Comparison of ENCODE assay signal across 2 cellular contexts in the genomic region with DNA sequence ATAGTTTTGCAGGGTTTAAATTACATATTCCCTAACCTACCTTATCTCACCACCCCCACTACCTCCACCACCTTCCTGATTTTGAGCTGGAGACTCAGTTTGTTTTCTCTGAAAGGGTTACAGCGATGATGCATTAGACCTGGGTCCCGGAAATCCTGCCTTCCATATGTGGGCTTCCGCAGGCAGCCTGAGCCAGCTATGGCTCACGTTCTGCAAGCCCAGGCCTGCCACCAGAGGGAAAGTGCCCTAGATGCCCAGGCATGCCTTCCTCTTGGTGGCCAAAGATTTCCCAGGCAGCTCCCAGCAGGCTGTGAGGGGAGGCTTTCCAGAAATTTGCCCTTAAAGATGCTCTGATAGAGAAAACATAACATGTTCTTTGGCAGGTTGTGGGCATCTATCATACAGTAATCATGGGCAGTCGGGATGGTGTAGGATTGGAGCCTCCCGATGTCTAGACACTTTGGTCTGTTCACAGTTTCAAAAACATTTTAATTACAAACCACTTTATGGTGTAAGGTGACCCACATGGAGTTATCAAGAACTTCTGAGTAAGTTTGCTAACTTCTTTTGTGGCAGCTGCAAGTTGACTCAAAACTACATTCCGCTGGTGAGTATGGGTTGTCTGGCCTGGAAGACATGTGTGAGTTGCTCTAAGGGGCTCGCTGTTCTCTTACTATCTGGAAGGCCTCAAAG.
TF ChIP-seq lines count a peak whose summit lies in the region.

No MANE protein-coding gene starts in this region.

TF ChIP-seq in SK-N-SH, 30 proteins besides CTCF, POLR2A, EP300 and RAD21 (continued from another document):
- TF ChIP-seq, protein P1, sequence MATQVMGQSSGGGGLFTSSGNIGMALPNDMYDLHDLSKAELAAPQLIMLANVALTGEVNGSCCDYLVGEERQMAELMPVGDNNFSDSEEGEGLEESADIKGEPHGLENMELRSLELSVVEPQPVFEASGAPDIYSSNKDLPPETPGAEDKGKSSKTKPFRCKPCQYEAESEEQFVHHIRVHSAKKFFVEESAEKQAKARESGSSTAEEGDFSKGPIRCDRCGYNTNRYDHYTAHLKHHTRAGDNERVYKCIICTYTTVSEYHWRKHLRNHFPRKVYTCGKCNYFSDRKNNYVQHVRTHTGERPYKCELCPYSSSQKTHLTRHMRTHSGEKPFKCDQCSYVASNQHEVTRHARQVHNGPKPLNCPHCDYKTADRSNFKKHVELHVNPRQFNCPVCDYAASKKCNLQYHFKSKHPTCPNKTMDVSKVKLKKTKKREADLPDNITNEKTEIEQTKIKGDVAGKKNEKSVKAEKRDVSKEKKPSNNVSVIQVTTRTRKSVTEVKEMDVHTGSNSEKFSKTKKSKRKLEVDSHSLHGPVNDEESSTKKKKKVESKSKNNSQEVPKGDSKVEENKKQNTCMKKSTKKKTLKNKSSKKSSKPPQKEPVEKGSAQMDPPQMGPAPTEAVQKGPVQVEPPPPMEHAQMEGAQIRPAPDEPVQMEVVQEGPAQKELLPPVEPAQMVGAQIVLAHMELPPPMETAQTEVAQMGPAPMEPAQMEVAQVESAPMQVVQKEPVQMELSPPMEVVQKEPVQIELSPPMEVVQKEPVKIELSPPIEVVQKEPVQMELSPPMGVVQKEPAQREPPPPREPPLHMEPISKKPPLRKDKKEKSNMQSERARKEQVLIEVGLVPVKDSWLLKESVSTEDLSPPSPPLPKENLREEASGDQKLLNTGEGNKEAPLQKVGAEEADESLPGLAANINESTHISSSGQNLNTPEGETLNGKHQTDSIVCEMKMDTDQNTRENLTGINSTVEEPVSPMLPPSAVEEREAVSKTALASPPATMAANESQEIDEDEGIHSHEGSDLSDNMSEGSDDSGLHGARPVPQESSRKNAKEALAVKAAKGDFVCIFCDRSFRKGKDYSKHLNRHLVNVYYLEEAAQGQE (IDR thresholded peaks at IDR 0.05; ENCODE audit: low read depth, low read length): no peak
- TF ChIP-seq YY1 (IDR thresholded peaks at IDR 0.05; ENCODE audit: low read depth) (no peak), SIN3A (IDR thresholded peaks at IDR 0.05; ENCODE audit: borderline replicate concordance, low read depth, low read length) (no peak), FOXJ3 (CRISPR knock-in tag; IDR thresholded peaks at IDR 0.05) (no peak)

TF ChIP-seq in SK-N-SH treated with all-trans-retinoic acid at 6 μM for 48 hours, 23 proteins besides CTCF, POLR2A, EP300 and RAD21 (continued from another document):
- TF ChIP-seq, protein P2, sequence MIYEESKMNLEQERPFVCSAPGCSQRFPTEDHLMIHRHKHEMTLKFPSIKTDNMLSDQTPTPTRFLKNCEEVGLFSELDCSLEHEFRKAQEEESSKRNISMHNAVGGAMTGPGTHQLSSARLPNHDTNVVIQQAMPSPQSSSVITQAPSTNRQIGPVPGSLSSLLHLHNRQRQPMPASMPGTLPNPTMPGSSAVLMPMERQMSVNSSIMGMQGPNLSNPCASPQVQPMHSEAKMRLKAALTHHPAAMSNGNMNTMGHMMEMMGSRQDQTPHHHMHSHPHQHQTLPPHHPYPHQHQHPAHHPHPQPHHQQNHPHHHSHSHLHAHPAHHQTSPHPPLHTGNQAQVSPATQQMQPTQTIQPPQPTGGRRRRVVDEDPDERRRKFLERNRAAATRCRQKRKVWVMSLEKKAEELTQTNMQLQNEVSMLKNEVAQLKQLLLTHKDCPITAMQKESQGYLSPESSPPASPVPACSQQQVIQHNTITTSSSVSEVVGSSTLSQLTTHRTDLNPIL (CRISPR knock-in tag; IDR thresholded peaks at IDR 0.05; ENCODE audit: low read depth): no peak
- TF ChIP-seq RARB (CRISPR knock-in tag; IDR thresholded peaks at IDR 0.05) (no peak), GLIS3 (CRISPR knock-in tag; IDR thresholded peaks at IDR 0.05) (no peak), ARNTL (CRISPR knock-in tag; IDR thresholded peaks at IDR 0.05; ENCODE audit: borderline replicate concordance, low read depth) (no peak), TCF4 (CRISPR knock-in tag; IDR thresholded peaks at IDR 0.05; ENCODE audit: borderline replicate concordance) (no peak), BACH2 (CRISPR knock-in tag; IDR thresholded peaks at IDR 0.05; ENCODE audit: borderline replicate concordance) (no peak)
- TF ChIP-seq, protein P3, sequence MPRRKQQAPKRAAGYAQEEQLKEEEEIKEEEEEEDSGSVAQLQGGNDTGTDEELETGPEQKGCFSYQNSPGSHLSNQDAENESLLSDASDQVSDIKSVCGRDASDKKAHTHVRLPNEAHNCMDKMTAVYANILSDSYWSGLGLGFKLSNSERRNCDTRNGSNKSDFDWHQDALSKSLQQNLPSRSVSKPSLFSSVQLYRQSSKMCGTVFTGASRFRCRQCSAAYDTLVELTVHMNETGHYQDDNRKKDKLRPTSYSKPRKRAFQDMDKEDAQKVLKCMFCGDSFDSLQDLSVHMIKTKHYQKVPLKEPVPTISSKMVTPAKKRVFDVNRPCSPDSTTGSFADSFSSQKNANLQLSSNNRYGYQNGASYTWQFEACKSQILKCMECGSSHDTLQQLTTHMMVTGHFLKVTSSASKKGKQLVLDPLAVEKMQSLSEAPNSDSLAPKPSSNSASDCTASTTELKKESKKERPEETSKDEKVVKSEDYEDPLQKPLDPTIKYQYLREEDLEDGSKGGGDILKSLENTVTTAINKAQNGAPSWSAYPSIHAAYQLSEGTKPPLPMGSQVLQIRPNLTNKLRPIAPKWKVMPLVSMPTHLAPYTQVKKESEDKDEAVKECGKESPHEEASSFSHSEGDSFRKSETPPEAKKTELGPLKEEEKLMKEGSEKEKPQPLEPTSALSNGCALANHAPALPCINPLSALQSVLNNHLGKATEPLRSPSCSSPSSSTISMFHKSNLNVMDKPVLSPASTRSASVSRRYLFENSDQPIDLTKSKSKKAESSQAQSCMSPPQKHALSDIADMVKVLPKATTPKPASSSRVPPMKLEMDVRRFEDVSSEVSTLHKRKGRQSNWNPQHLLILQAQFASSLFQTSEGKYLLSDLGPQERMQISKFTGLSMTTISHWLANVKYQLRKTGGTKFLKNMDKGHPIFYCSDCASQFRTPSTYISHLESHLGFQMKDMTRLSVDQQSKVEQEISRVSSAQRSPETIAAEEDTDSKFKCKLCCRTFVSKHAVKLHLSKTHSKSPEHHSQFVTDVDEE (CRISPR knock-in tag; IDR thresholded peaks at IDR 0.05): no peak
- TF ChIP-seq, protein P4, sequence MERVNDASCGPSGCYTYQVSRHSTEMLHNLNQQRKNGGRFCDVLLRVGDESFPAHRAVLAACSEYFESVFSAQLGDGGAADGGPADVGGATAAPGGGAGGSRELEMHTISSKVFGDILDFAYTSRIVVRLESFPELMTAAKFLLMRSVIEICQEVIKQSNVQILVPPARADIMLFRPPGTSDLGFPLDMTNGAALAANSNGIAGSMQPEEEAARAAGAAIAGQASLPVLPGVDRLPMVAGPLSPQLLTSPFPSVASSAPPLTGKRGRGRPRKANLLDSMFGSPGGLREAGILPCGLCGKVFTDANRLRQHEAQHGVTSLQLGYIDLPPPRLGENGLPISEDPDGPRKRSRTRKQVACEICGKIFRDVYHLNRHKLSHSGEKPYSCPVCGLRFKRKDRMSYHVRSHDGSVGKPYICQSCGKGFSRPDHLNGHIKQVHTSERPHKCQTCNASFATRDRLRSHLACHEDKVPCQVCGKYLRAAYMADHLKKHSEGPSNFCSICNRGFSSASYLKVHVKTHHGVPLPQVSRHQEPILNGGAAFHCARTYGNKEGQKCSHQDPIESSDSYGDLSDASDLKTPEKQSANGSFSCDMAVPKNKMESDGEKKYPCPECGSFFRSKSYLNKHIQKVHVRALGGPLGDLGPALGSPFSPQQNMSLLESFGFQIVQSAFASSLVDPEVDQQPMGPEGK (CRISPR knock-in tag; IDR thresholded peaks at IDR 0.05; ENCODE audit: borderline replicate concordance): no peak
TF ChIP-seq in SK-N-SH treated with all-trans-retinoic acid at 6 μM for 48 hours: peak in this region for 0.
